In genomic region chr11:118998388-118998717, GRCh38 we compare ENCODE assay signal across 8 cellular contexts. TPM values are rescaled to one million over a fixed set of nuclear protein-coding genes. Genes with fewer than 3 reads are reported as not detected.
DNase-seq lines count a peak whose midpoint lies in the region; ATAC-seq and TF ChIP-seq lines count a peak whose summit lies in the region.
"Had no signal": no experiment of that assay in that cellular context is flagged by ENCODE, and none has a peak within 500 bp of the region (broad histone marks: within the 10 kb centered on the region; RNA-seq: fewer than 3 reads in every experiment).

No MANE protein-coding gene starts in this region.

- H3K4me2 ChIP-seq in DOHH2 (ENCODE audit: low read length): peak overlapping the region; percentile 94

- H3K4me1 ChIP-seq in DOHH2 (ENCODE audit: control insufficient read depth, low read length): peaks cover 23% of the 10 kb centered on the region

- no peaks in the 10 kb centered on the region for H3K27me3 Mint-ChIP-seq in stimulated activated memory B cell treated with anti-CD40 and anti-IgM and Interleukin-4, amounts not matched to agents 10 μg/mL and 1 μg/mL and 100 μg/mL, for 72 hours

- no peaks in the 10 kb centered on the region for H3K9me2 ChIP-seq in DOHH2 (replicated peaks; ENCODE audit: control insufficient read depth, low read length)

- no peak for ATAC-seq in stimulated activated memory B cell treated with anti-CD40 and anti-IgM and Interleukin-4, amounts not matched to agents 10 μg/mL and 1 μg/mL and 100 μg/mL, for 72 hours

- H3K79me2 ChIP-seq in DOHH2 (ENCODE audit: control insufficient read depth, low read length): peaks cover 50% of the 10 kb centered on the region

- peak overlapping the region; percentile 94 for H3K27ac Mint-ChIP-seq in stimulated activated memory B cell treated with anti-CD40 and anti-IgM and Interleukin-4, amounts not matched to agents 10 μg/mL and 1 μg/mL and 100 μg/mL, for 72 hours

- peaks cover 57% of the 10 kb centered on the region for H3K36me3 ChIP-seq in DOHH2 (ENCODE audit: control insufficient read depth, low read length)

- no peaks in the 10 kb centered on the region for H3K9me3 Mint-ChIP-seq in stimulated activated memory B cell treated with anti-CD40 and anti-IgM and Interleukin-4, amounts not matched to agents 10 μg/mL and 1 μg/mL and 100 μg/mL, for 72 hours

- no peaks in the 10 kb centered on the region for H4K20me1 ChIP-seq in DOHH2 (ENCODE audit: control insufficient read depth, insufficient read depth, low read depth, low read length)

- peaks cover 25% of the 10 kb centered on the region for H3K36me3 Mint-ChIP-seq in stimulated activated memory B cell treated with anti-CD40 and anti-IgM and Interleukin-4, amounts not matched to agents 10 μg/mL and 1 μg/mL and 100 μg/mL, for 72 hours

- H3K27ac ChIP-seq in DOHH2 (ENCODE audit: low read depth, low read length): 0 out of 2 replicates have a peak overlapping the region, but pooled peaks have one; percentile 10

- no peak for TF ChIP-seq CTCF in DOHH2 (IDR thresholded peaks at IDR 0.05; ENCODE audit: low read depth, low read length, poor library complexity, severe bottlenecking)
- TF ChIP-seq CTCF in epithelial cell of proximal tubule (conservative IDR thresholded peaks at IDR 0.05; ENCODE audit: low read depth, low read length): no peak

- H3F3A ChIP-seq in DOHH2 (ENCODE audit: control insufficient read depth, insufficient read depth): no peaks in the 10 kb centered on the region

- H3K27me3 ChIP-seq in DOHH2 (ENCODE audit: control insufficient read depth, low read length): no peaks in the 10 kb centered on the region

- DNase-seq in Jurkat, Clone E6-1 (ENCODE audit: low read depth, low spot score): no peak
- DNase-seq in epithelial cell of proximal tubule (ENCODE audit: low read depth): no peak
- DNase-seq in GOT3 (lab: John Stamatoyannopoulos, UW): no peak
- no peak for DNase-seq in mesenteric fat pad (ENCODE audit: low spot score)

- peak overlapping the region; percentile 83 for H3K4me3 ChIP-seq in DOHH2 (ENCODE audit: low read length)
- peak overlapping the region; percentile 100 for H3K4me3 ChIP-seq in Jurkat, Clone E6-1 (ENCODE audit: low read length)
- peak overlapping the region; percentile 91 for H3K4me3 ChIP-seq in epithelial cell of proximal tubule (ENCODE audit: low read depth, low read length)

- no peaks in the 10 kb centered on the region for H3K9me3 ChIP-seq in DOHH2 (ENCODE audit: control insufficient read depth, insufficient read depth, low read length)

- H3K4me3 Mint-ChIP-seq in stimulated activated memory B cell treated with anti-CD40 and anti-IgM and Interleukin-4, amounts not matched to agents 10 μg/mL and 1 μg/mL and 100 μg/mL, for 72 hours: peak overlapping the region; percentile 100

- peaks cover 41% of the 10 kb centered on the region for H3K4me1 Mint-ChIP-seq in stimulated activated memory B cell treated with anti-CD40 and anti-IgM and Interleukin-4, amounts not matched to agents 10 μg/mL and 1 μg/mL and 100 μg/mL, for 72 hours

RNA-seq across cellular contexts. Expression of gene CENATAC, which starts 0.4 kb away (rescaled TPM):
- polyA plus RNA-seq in Jurkat, Clone E6-1 (2012; ENCODE audit: insufficient read depth, insufficient read length): 19.2 TPM
- 13.0 and 14.1 TPM in 2 replicates for total RNA-seq in epithelial cell of proximal tubule
- total RNA-seq in mesenteric fat pad: 34.8 TPM

RNA-seq across cellular contexts. Expression of gene RPS25, which starts 19.8 kb away (rescaled TPM):
- 3,780 TPM for polyA plus RNA-seq in Jurkat, Clone E6-1 (2012; ENCODE audit: insufficient read depth, insufficient read length)
- total RNA-seq in epithelial cell of proximal tubule (1,815 and 2,833 TPM in 2 replicates), mesenteric fat pad (953 TPM)

RNA-seq across cellular contexts. Expression of gene TRAPPC4, which starts 20.2 kb away (rescaled TPM):
- polyA plus RNA-seq in Jurkat, Clone E6-1 (2012; ENCODE audit: insufficient read depth, insufficient read length): 120 TPM
- total RNA-seq in epithelial cell of proximal tubule (116 and 155 TPM in 2 replicates), mesenteric fat pad (52.8 TPM)

RNA-seq across cellular contexts. Expression of gene FOXR1, which starts 26.8 kb away (rescaled TPM):
- not detected for polyA plus RNA-seq in Jurkat, Clone E6-1 (2012; ENCODE audit: insufficient read depth, insufficient read length)
- total RNA-seq in epithelial cell of proximal tubule: not detected in 2 replicates
- total RNA-seq in mesenteric fat pad: not detected
- total RNA-seq: M059J, subcutaneous adipose tissue had no signal

RNA-seq across cellular contexts. Expression of gene SLC37A4, which starts 32.3 kb away (rescaled TPM):
- 0.69 TPM for polyA plus RNA-seq in Jurkat, Clone E6-1 (2012; ENCODE audit: insufficient read depth, insufficient read length)
- 59.2 and 60.0 TPM in 2 replicates for total RNA-seq in epithelial cell of proximal tubule
- 10.2 TPM for total RNA-seq in mesenteric fat pad
